34 cellular contexts compared by ENCODE assay signal in genomic region chr5:56405116-56405515, GRCh38.
DNase-seq lines count a peak whose midpoint lies in the region; ATAC-seq and TF ChIP-seq lines count a peak whose summit lies in the region.
"Had no signal": no experiment of that assay in that cellular context is flagged by ENCODE, and none has a peak within 500 bp of the region (broad histone marks: within the 10 kb centered on the region; RNA-seq: fewer than 3 reads in every experiment).

No MANE protein-coding gene starts in this region.

- no peak overlapping the region for H3K9ac ChIP-seq in neuronal stem cell (ENCODE audit: low read depth, low read length, poor library complexity)
- H3K9ac ChIP-seq: BLaER1, GM23248 had no signal

- no peak for ATAC-seq in HG03097 (IDR thresholded peaks at IDR 0.05; ENCODE audit: low FRiP score, unreplicated experiment)
- ATAC-seq: activated T-helper 17 cell treated with anti-CD3 and anti-CD28 coated beads, Interleukin-2, amount 50 U/mL, for 72 hours; effector memory CD8-positive, alpha-beta T cell; left colon; naive thymus-derived CD4-positive, alpha-beta T cell; sciatic nerve; SK-N-SH treated with all-trans-retinoic acid at 6 μM for 48 hours; stimulated activated effector memory CD8-positive, alpha-beta T cell treated with anti-CD3 and anti-CD28 coated beads, Interleukin-12 subunit alpha, Interleukin-12 subunit beta, amount 100 ng/mL, for 72 hours; T-helper 17 cell had no signal

- H3K9me3 Mint-ChIP-seq in Calu3 (ENCODE audit: low read depth, unreplicated experiment), result no peaks in the 10 kb centered on the region
- H3K9me3 Mint-ChIP-seq: activated CD4-positive, alpha-beta memory T cell treated with anti-CD3 and anti-CD28 coated beads, Interleukin-2, amount 10 ng/mL, durations not matched to agents 7 days and 5 days; activated naive CD4-positive, alpha-beta T cell treated with anti-CD3 and anti-CD28 coated beads, Interleukin-2, amount 50 U/mL, for 24 hours; activated T-helper 17 cell treated with anti-CD3 and anti-CD28 coated beads, Interleukin-2, amount 50 U/mL, for 72 hours; effector memory CD8-positive, alpha-beta T cell; stimulated activated effector memory CD8-positive, alpha-beta T cell treated with anti-CD3 and anti-CD28 coated beads, Interleukin-12 subunit alpha, Interleukin-12 subunit beta, amount 100 ng/mL, for 72 hours had no signal

- no peaks in the 10 kb centered on the region for H3K36me3 Mint-ChIP-seq in Calu3 (ENCODE audit: insufficient read depth, unreplicated experiment)
- H3K36me3 Mint-ChIP-seq: activated naive CD4-positive, alpha-beta T cell treated with anti-CD3 and anti-CD28 coated beads, Interleukin-2, amount 50 U/mL, for 24 hours; stimulated activated effector memory CD8-positive, alpha-beta T cell treated with anti-CD3 and anti-CD28 coated beads, Interleukin-12 subunit alpha, Interleukin-12 subunit beta, amount 100 ng/mL, for 72 hours had no signal

- no peak overlapping the region for H3K4me3 Mint-ChIP-seq in Calu3 (ENCODE audit: low read depth, unreplicated experiment)
- H3K4me3 Mint-ChIP-seq: activated CD4-positive, alpha-beta memory T cell treated with anti-CD3 and anti-CD28 coated beads, Interleukin-2, amount 10 ng/mL, durations not matched to agents 7 days and 5 days; activated naive CD4-positive, alpha-beta T cell treated with anti-CD3 and anti-CD28 coated beads, Interleukin-2, amount 50 U/mL, for 24 hours; activated T-helper 17 cell treated with anti-CD3 and anti-CD28 coated beads, Interleukin-2, amount 50 U/mL, for 72 hours; effector memory CD8-positive, alpha-beta T cell; naive thymus-derived CD4-positive, alpha-beta T cell; stimulated activated effector memory CD8-positive, alpha-beta T cell treated with anti-CD3 and anti-CD28 coated beads, Interleukin-12 subunit alpha, Interleukin-12 subunit beta, amount 100 ng/mL, for 72 hours; T-helper 17 cell had no signal

- BruUV-seq in Calu3 (replicated peaks; lab: Mats Ljungman, UMichigan), result no TSS peak

- H3K18ac ChIP-seq in neuronal stem cell (ENCODE audit: low read length), result no peak overlapping the region

- H3K79me1 ChIP-seq in neuronal stem cell (ENCODE audit: low read depth, low read length), result no peaks in the 10 kb centered on the region

- no peak overlapping the region for H3K4ac ChIP-seq in neuronal stem cell (ENCODE audit: low read length)

- no peak overlapping the region for H4K91ac ChIP-seq in neuronal stem cell (ENCODE audit: low read depth, low read length, poor library complexity)

- CTCF ChIA-PET in Calu3 (lab: Charles Lee), result interaction anchor here (0.6 kb wide), 1 partner anchor 32 kb away, joined by 3 read pairs; no protein-coding TSS in a partner anchor

- H3K27ac ChIP-seq in neuronal stem cell (replicated peaks; ENCODE audit: low read length), result peak overlapping the region; percentile 7
- H3K27ac ChIP-seq: BLaER1, cardiac muscle cell, coronary artery, GM23248, upper lobe of left lung had no signal

- no peaks in the 10 kb centered on the region for H3K36me3 ChIP-seq in neuronal stem cell (replicated peaks in 1 of 2; ENCODE audit: control insufficient read depth in 2 of 2, insufficient read depth in 2 of 2, low read length in 2 of 2)
- H3K36me3 ChIP-seq: BLaER1, cardiac muscle cell, MG63, upper lobe of left lung had no signal

- intact Hi-C loops in Calu3 (cut with micrococcal nuclease; ENCODE audit: unreplicated experiment), result loop anchor here (5.0 kb wide), 2 partner anchors 48 to 133 kb away; no protein-coding TSS in a partner anchor
- intact Hi-C loops in posterior vena cava (cut with DNase I), result no loop called here

- no peak for TF ChIP-seq CTCF in Calu3 (IDR thresholded peaks at IDR 0.05; ENCODE audit: unreplicated experiment)

- no peak overlapping the region for H3K23ac ChIP-seq in neuronal stem cell (ENCODE audit: low read depth, low read length, poor library complexity)

- no peak overlapping the region for H2BK120ac ChIP-seq in neuronal stem cell (ENCODE audit: low read depth, low read length)

- no peaks in the 10 kb centered on the region for H3K9me3 ChIP-seq in neuronal stem cell (replicated peaks in 1 of 2; ENCODE audit: control insufficient read depth in 2 of 2, insufficient read depth in 1 of 2, low read depth in 1 of 2, low read length in 2 of 2)
- H3K9me3 ChIP-seq: BLaER1, MG63, upper lobe of left lung had no signal

- no peak overlapping the region for H2BK5ac ChIP-seq in neuronal stem cell (ENCODE audit: low read length)

- H3K27me3 ChIP-seq in neuronal stem cell (ENCODE audit: control insufficient read depth in 3 of 3, insufficient read depth in 3 of 3, low read depth in 1 of 3, low read length in 3 of 3), result no peaks in the 10 kb centered on the region
- H3K27me3 ChIP-seq: BLaER1, cardiac muscle cell, MG63, upper lobe of left lung had no signal

- H2AK5ac ChIP-seq in neuronal stem cell (ENCODE audit: low read depth, low read length), result no peak overlapping the region

- H3K4me2 ChIP-seq in neuronal stem cell (ENCODE audit: insufficient read depth, low read length, poor library complexity, severe bottlenecking), result no peak overlapping the region
- H3K4me2 ChIP-seq: BLaER1 had no signal

- peaks cover 65% of the 10 kb centered on the region for H3K4me1 Mint-ChIP-seq in Calu3 (ENCODE audit: low read depth, unreplicated experiment)
- H3K4me1 Mint-ChIP-seq: activated CD4-positive, alpha-beta memory T cell treated with anti-CD3 and anti-CD28 coated beads, Interleukin-2, amount 10 ng/mL, durations not matched to agents 7 days and 5 days; activated naive CD4-positive, alpha-beta T cell treated with anti-CD3 and anti-CD28 coated beads, Interleukin-2, amount 50 U/mL, for 24 hours; activated T-helper 17 cell treated with anti-CD3 and anti-CD28 coated beads, Interleukin-2, amount 50 U/mL, for 72 hours; naive thymus-derived CD4-positive, alpha-beta T cell; stimulated activated effector memory CD8-positive, alpha-beta T cell treated with anti-CD3 and anti-CD28 coated beads, Interleukin-12 subunit alpha, Interleukin-12 subunit beta, amount 100 ng/mL, for 72 hours had no signal

- no peak overlapping the region for H3K14ac ChIP-seq in neuronal stem cell (ENCODE audit: low read length)

- no peak overlapping the region for H2BK12ac ChIP-seq in neuronal stem cell (ENCODE audit: low read length)

- no peak overlapping the region for H2BK15ac ChIP-seq in neuronal stem cell (ENCODE audit: low read length)

- H3K27me3 Mint-ChIP-seq in Calu3 (ENCODE audit: unreplicated experiment), result no peaks in the 10 kb centered on the region
- H3K27me3 Mint-ChIP-seq: activated CD4-positive, alpha-beta memory T cell treated with anti-CD3 and anti-CD28 coated beads, Interleukin-2, amount 10 ng/mL, durations not matched to agents 7 days and 5 days; activated naive CD4-positive, alpha-beta T cell treated with anti-CD3 and anti-CD28 coated beads, Interleukin-2, amount 50 U/mL, for 24 hours; activated T-helper 17 cell treated with anti-CD3 and anti-CD28 coated beads, Interleukin-2, amount 50 U/mL, for 72 hours; naive thymus-derived CD4-positive, alpha-beta T cell; T-helper 17 cell had no signal

- H4K8ac ChIP-seq in neuronal stem cell (ENCODE audit: low read depth, low read length), result no peak overlapping the region

- H2AFZ ChIP-seq in neuronal stem cell (ENCODE audit: low read length), result no peak overlapping the region
- H2AFZ ChIP-seq: GM23248 had no signal

- peak overlapping the region; percentile 14 for H3K27ac Mint-ChIP-seq in Calu3 (ENCODE audit: unreplicated experiment)
- H3K27ac Mint-ChIP-seq: activated CD4-positive, alpha-beta memory T cell treated with anti-CD3 and anti-CD28 coated beads, Interleukin-2, amount 10 ng/mL, durations not matched to agents 7 days and 5 days; activated naive CD4-positive, alpha-beta T cell treated with anti-CD3 and anti-CD28 coated beads, Interleukin-2, amount 50 U/mL, for 24 hours; activated T-helper 17 cell treated with anti-CD3 and anti-CD28 coated beads, Interleukin-2, amount 50 U/mL, for 72 hours; effector memory CD8-positive, alpha-beta T cell; naive thymus-derived CD4-positive, alpha-beta T cell; stimulated activated effector memory CD8-positive, alpha-beta T cell treated with anti-CD3 and anti-CD28 coated beads, Interleukin-12 subunit alpha, Interleukin-12 subunit beta, amount 100 ng/mL, for 72 hours; T-helper 17 cell had no signal

- peaks cover 0 to 5% of the 10 kb centered on the region in 2 donors for H3K4me1 ChIP-seq in neuronal stem cell (ENCODE audit: control insufficient read depth in 2 of 2, insufficient read depth in 1 of 2, low read depth in 1 of 2, low read length in 2 of 2)
- H3K4me1 ChIP-seq: upper lobe of left lung had no signal

- DNase-seq in Calu3 (no peak), NCI-H82 (lab: John Stamatoyannopoulos, UW) (peak; percentile 91), iPS-NIHi7 (ENCODE audit: extremely low spot score) (peak; percentile 31), neuronal stem cell (ENCODE audit: low spot score) (peak; percentile 9), SHP77 (lab: John Stamatoyannopoulos, UW) (no peak), posterior vena cava (ENCODE audit: low spot score) (no peak), retina (no peak)
- DNase-seq: activated CD4-positive, alpha-beta memory T cell treated with anti-CD3 and anti-CD28 coated beads, Interleukin-2, amount 10 ng/mL, durations not matched to agents 7 days and 5 days; activated CD4-positive, alpha-beta T cell treated with anti-CD3 and anti-CD28 coated beads for 1 hour; activated CD8-positive, alpha-beta memory T cell treated with anti-CD3 and anti-CD28 coated beads, Interleukin-2, amount 50 U/mL, for 48 hours; amygdala; effector memory CD8-positive, alpha-beta T cell; foreskin fibroblast; GM23248; KBM-7; left colon; MG63; midbrain; naive thymus-derived CD4-positive, alpha-beta T cell; NCI-H1105 treated with DMSO at 0.1 percent for 48 hours; NCI-H2081; NCI-H774; stimulated activated CD4-positive, alpha-beta T cell treated with anti-CD3 and anti-CD28 coated beads, Interleukin-4, amount 100 ng/mL, for 24 hours; T-helper 17 cell; upper lobe of left lung had no signal

- H3K4me3 ChIP-seq in neuronal stem cell (ENCODE audit: low read length in 2 of 2), result no peak overlapping the region
- H3K4me3 ChIP-seq: BLaER1, cardiac muscle cell, coronary artery, GM23248, MG63, upper lobe of left lung had no signal

- no CpG with 5 or more reads among the region's 3 CpGs for WGBS in neuronal stem cell (ENCODE audit: extremely low coverage in 2 of 2, insufficient read length in 2 of 2, insufficient replicate concordance in 1 of 2), 2 donors

Comparison
In these comparisons a context has a peak if more than half of its experiments do, and no peak if none do; other contexts are left out.
1. DNase-seq: peak in NCI-H82 (single experiment), iPS-NIHi7 (single experiment) and neuronal stem cell (single experiment); none in Calu3 (single experiment), SHP77 (0 of 2), posterior vena cava (single experiment) and retina (single experiment).